Comparison of ENCODE assay signal across 28 cellular contexts in the genomic region with DNA sequence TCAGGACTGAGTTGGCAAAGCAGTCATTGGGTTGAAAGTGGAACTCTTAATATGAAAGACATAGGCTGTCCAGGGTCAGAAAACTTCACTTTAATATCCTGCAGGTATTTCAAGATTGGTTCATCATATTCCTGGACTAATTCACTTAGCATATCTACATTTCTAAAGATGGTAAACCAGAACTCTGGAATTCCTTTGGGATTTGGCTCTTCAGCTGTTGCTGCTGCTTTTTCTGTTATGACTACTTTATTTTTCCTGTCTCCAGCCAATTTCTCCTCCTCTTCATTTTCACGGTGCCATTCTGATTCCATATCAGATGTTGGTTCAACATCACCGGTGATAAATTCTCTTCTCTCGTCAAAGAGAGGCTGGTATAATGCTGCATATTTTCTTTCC.
"Had no signal": no experiment of that assay in that cellular context is flagged by ENCODE, and none has a peak within 500 bp of the region (broad histone marks: within the 10 kb centered on the region; RNA-seq: fewer than 3 reads in every experiment).

No MANE protein-coding gene starts in this region.

- FAIRE-seq: islet of Langerhans had no signal

- ATAC-seq: gastrocnemius medialis; heart left ventricle; left cardiac atrium; left lung; mucosa of descending colon; naive thymus-derived CD4-positive, alpha-beta T cell; psoas muscle; right cardiac atrium; stimulated activated naive CD8-positive, alpha-beta T cell treated with anti-CD3 and anti-CD28 coated beads, Interleukin-15, amount 100 ng/mL, for 72 hours had no signal

- H3K27me3 Mint-ChIP-seq: naive thymus-derived CD4-positive, alpha-beta T cell; stimulated activated naive CD8-positive, alpha-beta T cell treated with anti-CD3 and anti-CD28 coated beads, Interleukin-15, amount 100 ng/mL, for 72 hours had no signal

- H3K4me3 ChIP-seq: colonic mucosa, gastrocnemius medialis, hepatocyte, left lung, mucosa of descending colon, neural progenitor cell, ovary, psoas muscle, sigmoid colon, skin epidermis, suprapubic skin, transverse colon, upper lobe of right lung, uterus had no signal

- H3K9me3 Mint-ChIP-seq: neural progenitor cell had no signal

- H3K4me1 Mint-ChIP-seq: mesothelial cell of epicardium, nephron, neural progenitor cell had no signal

- H3K27ac ChIP-seq: colonic mucosa, gastrocnemius medialis, hepatocyte, neural progenitor cell, ovary, psoas muscle, sigmoid colon, skin epidermis, suprapubic skin, transverse colon, upper lobe of right lung, uterus had no signal

- H3K36me3 ChIP-seq: colonic mucosa, neural progenitor cell, ovary, uterus had no signal

- H3K9me3 ChIP-seq: colonic mucosa, gastrocnemius medialis, heart left ventricle, left lung, mucosa of descending colon, ovary, psoas muscle, sigmoid colon, suprapubic skin, transverse colon, upper lobe of right lung, uterus had no signal

- H3K27ac Mint-ChIP-seq: mesothelial cell of epicardium, nephron, neural progenitor cell had no signal

- H3K4me1 ChIP-seq: colonic mucosa, gastrocnemius medialis, neural progenitor cell, psoas muscle, sigmoid colon, suprapubic skin, transverse colon, upper lobe of right lung, uterus had no signal

- H3K4me3 Mint-ChIP-seq: mesothelial cell of epicardium; naive thymus-derived CD4-positive, alpha-beta T cell; nephron; neural progenitor cell; stimulated activated naive CD8-positive, alpha-beta T cell treated with anti-CD3 and anti-CD28 coated beads, Interleukin-15, amount 100 ng/mL, for 72 hours had no signal

- DNase-seq: colonic mucosa; effector CD4-positive, alpha-beta T cell; gastrocnemius medialis; heart left ventricle; left cardiac atrium; left lung; mesenchymal stem cell; naive thymus-derived CD4-positive, alpha-beta T cell; nucleus accumbens; ovary; psoas muscle; right cardiac atrium; sigmoid colon; stimulated activated CD4-positive, alpha-beta T cell treated with anti-CD3 and anti-CD28 coated beads, Interleukin-15, amount 100 ng/mL, for 24 hours; stimulated activated CD4-positive, alpha-beta T cell treated with anti-CD3 and anti-CD28 coated beads, Interleukin-2, amount 100 ng/mL, for 48 hours; stimulated activated naive CD4-positive, alpha-beta T cell; stimulated activated naive CD8-positive, alpha-beta T cell treated with anti-CD3 and anti-CD28 coated beads, Interleukin-15, amount 100 ng/mL, for 72 hours; transverse colon; upper lobe of right lung; uterus had no signal

- H3K27me3 ChIP-seq: colonic mucosa, gastrocnemius medialis, heart left ventricle, hepatocyte, left lung, neural progenitor cell, ovary, sigmoid colon, suprapubic skin, transverse colon, upper lobe of right lung, uterus had no signal
